Comparison of ENCODE assay signal across 5 cellular contexts in genomic region chr1:54520922-54521321, GRCh38. TPM values are rescaled to one million over a fixed set of nuclear protein-coding genes. Genes with fewer than 3 reads are reported as not detected.
DNase-seq lines count a peak whose midpoint lies in the region; ATAC-seq and TF ChIP-seq lines count a peak whose summit lies in the region.
"Not testable (repeated sequence)": the region's sequence is repeated elsewhere in the genome, so short reads cannot be mapped to it uniquely, and the experiment has no call there.

No MANE protein-coding gene starts in this region.

- not testable (repeated sequence) for H3K27me3 ChIP-seq in spleen (replicated peaks in 1 of 7)

- CTCF ChIA-PET in HEK293 (lab: Yijun Ruan, JAX) = interaction anchor here (0.6 kb wide), 1 partner anchor 219 kb away, joined by 3 read pairs; no protein-coding TSS in a partner anchor

- not testable (repeated sequence) for H3K36me3 ChIP-seq in HEK293 (ENCODE audit: control insufficient read depth in 2 of 2, insufficient read depth in 1 of 2, low read length in 2 of 2); spleen

- not testable (repeated sequence) for H3K27ac ChIP-seq in HEK293 (ENCODE audit: extremely low read depth, low read depth, low read length); spleen

- H3K4me1 Mint-ChIP-seq in T-helper 17 cell = not testable (repeated sequence)

- ATAC-seq in T-helper 17 cell = not testable (repeated sequence)

- WGBS in spleen, 5 donors = 85 to 95% (median 94%) methylated on average over 7 of the region's 7 CpGs

- intact Hi-C loops in cardiac septum (cut with DNase I); spleen (cut with DNase I; ENCODE audit: low total_unique reads): not testable (repeated sequence)

- H3K36me3 Mint-ChIP-seq in T-helper 17 cell (ENCODE audit: low read depth) = not testable (repeated sequence)

- TF ChIP-seq POLR2A in spleen (IDR thresholded peaks at IDR 0.05) = not testable (repeated sequence)

- not testable (repeated sequence) for H3K4me1 ChIP-seq in HEK293 (ENCODE audit: control insufficient read depth, insufficient read depth, low read length); spleen

- peaks cover 22% of the 10 kb centered on the region for H3K27me3 Mint-ChIP-seq in T-helper 17 cell

- H3K27ac Mint-ChIP-seq in T-helper 17 cell = not testable (repeated sequence)

- not testable (repeated sequence) for H3K9me3 ChIP-seq in HEK293 (ENCODE audit: control insufficient read depth, insufficient read depth, low read depth, low read length); T-helper 17 cell (ENCODE audit: control insufficient read depth, low read length, poor library complexity, severe bottlenecking); spleen

- H3K4me3 Mint-ChIP-seq in T-helper 17 cell = peak overlapping the region; percentile 15

- H3K4me3 ChIP-seq in HEK293 (ENCODE audit: low read depth, low read length); spleen: not testable (repeated sequence)

- TF ChIP-seq CTCF in HEK293 (tag by site-specific recombination; IDR thresholded peaks at IDR 0.05); spleen (IDR thresholded peaks at IDR 0.05 in 8 of 11, conservative IDR thresholded peaks at IDR 0.05 in 3 of 11): not testable (repeated sequence)

- not testable (repeated sequence) for DNase-seq in T-helper 17 cell
- peak; percentile 13 for DNase-seq in activated CD8-positive, alpha-beta memory T cell treated with anti-CD3 and anti-CD28 coated beads, Interleukin-2, amount 50 U/mL, for 48 hours
- DNase-seq in cardiac septum (ENCODE audit: low spot score) (peak; percentile 7), spleen (peak; percentile 9)

- POLR2A ChIA-PET in HEK293 (lab: Yijun Ruan, JAX) = not testable (repeated sequence)

TF ChIP-seq in HEK293, 187 proteins besides CTCF, POLR2A, EP300 and RAD21:
- peak; percentile 44; the same call in 1 of the 2 replicates for TF ChIP-seq ZBTB8A (tag by site-specific recombination; IDR thresholded peaks at IDR 0.05)
- TF ChIP-seq ZNF394 (tag by site-specific recombination; IDR thresholded peaks at IDR 0.05; ENCODE audit: borderline replicate concordance) = peak; percentile 79; the same call in 1 of the 2 replicates
- TF ChIP-seq ZNF426 (tag by site-specific recombination; IDR thresholded peaks at IDR 0.05) = peak; percentile 61
- TF ChIP-seq ZNF555 (tag by site-specific recombination; conservative IDR thresholded peaks at IDR 0.05) = peak; percentile 36
- peak; percentile 55 for TF ChIP-seq ZBTB11 (tag by site-specific recombination; conservative IDR thresholded peaks at IDR 0.05; ENCODE audit: low read depth)
- TF ChIP-seq ZNF510 (tag by site-specific recombination; IDR thresholded peaks at IDR 0.05; ENCODE audit: insufficient replicate concordance) = peak; percentile 9
- TF ChIP-seq, protein P1, sequence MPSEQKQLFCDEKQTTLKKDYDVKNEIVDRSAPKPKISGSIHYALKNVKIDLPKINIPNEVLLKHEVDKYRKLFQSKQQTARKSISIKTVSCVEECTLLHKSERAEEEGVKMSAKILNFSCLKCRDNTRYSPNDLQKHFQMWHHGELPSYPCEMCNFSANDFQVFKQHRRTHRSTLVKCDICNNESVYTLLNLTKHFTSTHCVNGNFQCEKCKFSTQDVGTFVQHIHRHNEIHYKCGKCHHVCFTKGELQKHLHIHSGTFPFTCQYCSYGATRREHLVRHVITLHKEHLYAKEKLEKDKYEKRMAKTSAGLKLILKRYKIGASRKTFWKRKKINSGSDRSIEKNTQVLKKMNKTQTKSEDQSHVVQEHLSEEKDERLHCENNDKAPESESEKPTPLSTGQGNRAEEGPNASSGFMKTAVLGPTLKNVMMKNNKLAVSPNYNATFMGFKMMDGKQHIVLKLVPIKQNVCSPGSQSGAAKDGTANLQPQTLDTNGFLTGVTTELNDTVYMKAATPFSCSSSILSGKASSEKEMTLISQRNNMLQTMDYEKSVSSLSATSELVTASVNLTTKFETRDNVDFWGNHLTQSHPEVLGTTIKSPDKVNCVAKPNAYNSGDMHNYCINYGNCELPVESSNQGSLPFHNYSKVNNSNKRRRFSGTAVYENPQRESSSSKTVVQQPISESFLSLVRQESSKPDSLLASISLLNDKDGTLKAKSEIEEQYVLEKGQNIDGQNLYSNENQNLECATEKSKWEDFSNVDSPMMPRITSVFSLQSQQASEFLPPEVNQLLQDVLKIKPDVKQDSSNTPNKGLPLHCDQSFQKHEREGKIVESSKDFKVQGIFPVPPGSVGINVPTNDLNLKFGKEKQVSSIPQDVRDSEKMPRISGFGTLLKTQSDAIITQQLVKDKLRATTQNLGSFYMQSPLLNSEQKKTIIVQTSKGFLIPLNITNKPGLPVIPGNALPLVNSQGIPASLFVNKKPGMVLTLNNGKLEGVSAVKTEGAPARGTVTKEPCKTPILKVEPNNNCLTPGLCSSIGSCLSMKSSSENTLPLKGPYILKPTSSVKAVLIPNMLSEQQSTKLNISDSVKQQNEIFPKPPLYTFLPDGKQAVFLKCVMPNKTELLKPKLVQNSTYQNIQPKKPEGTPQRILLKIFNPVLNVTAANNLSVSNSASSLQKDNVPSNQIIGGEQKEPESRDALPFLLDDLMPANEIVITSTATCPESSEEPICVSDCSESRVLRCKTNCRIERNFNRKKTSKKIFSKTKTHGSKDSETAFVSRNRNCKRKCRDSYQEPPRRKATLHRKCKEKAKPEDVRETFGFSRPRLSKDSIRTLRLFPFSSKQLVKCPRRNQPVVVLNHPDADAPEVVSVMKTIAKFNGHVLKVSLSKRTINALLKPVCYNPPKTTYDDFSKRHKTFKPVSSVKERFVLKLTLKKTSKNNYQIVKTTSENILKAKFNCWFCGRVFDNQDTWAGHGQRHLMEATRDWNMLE (tag by site-specific recombination; conservative IDR thresholded peaks at IDR 0.05; ENCODE audit: low read depth) = peak; percentile 70
- TF ChIP-seq ZNF623 (tag by site-specific recombination; IDR thresholded peaks at IDR 0.05) = peak; percentile 51

RNA-seq across cellular contexts. Expression of gene ACOT11, which starts 27.1 kb away (rescaled TPM):
- total RNA-seq in T-helper 17 cell (under 1 TPM; 0.67 to 0.78 TPM), cardiac septum (44.1 TPM), spleen (1 to 10 TPM; 1.5 to 3.2 (median 2.5) TPM)
- under 1 TPM; 0.30 to 0.86 (median 0.52) TPM for polyA plus RNA-seq in spleen

Comparison
In these comparisons a context has a peak if more than half of its experiments do, and no peak if none do; other contexts are left out.
1. RNA of gene ACOT11, which starts 27.1 kb away (total RNA-seq): 44.1 TPM in cardiac septum (single experiment); 1.5 to 3.2 TPM in spleen and 0.67 to 0.78 TPM in T-helper 17 cell; every median in the first group is over 10 times any median in the second.